ENCODE assay signal across 23 cellular contexts in genomic region chrX:68355629-68355920, GRCh38.
A peak's percentile ranks its signal among the peaks of the same experiment; 100 is the strongest.
DNase-seq lines count a peak whose midpoint lies in the region; FAIRE-seq and TF ChIP-seq lines count a peak whose summit lies in the region.
"Had no signal": no experiment of that assay in that cellular context is flagged by ENCODE, and none has a peak within 500 bp of the region (broad histone marks: within the 10 kb centered on the region; RNA-seq: fewer than 3 reads in every experiment).

No MANE protein-coding gene starts in this region.

- H3K36me3 Mint-ChIP-seq in Calu3 (ENCODE audit: insufficient read depth, unreplicated experiment) (no peaks in the 10 kb centered on the region), progenitor cell of endocrine pancreas (ENCODE audit: insufficient read depth) (no peaks in the 10 kb centered on the region)
- H3K36me3 Mint-ChIP-seq: activated naive CD4-positive, alpha-beta T cell treated with anti-CD3 and anti-CD28 coated beads, Interleukin-2, amount 50 U/mL, for 24 hours had no signal

- H3K27me3 Mint-ChIP-seq in Calu3 (ENCODE audit: unreplicated experiment) = no peaks in the 10 kb centered on the region
- no peaks in the 10 kb centered on the region for H3K27me3 Mint-ChIP-seq in progenitor cell of endocrine pancreas
- H3K27me3 Mint-ChIP-seq: activated naive CD4-positive, alpha-beta T cell treated with anti-CD3 and anti-CD28 coated beads, Interleukin-2, amount 50 U/mL, for 24 hours had no signal

- no peak overlapping the region for H3K27ac Mint-ChIP-seq in Calu3 (ENCODE audit: unreplicated experiment)
- H3K27ac Mint-ChIP-seq in progenitor cell of endocrine pancreas = peak overlapping the region; percentile 54
- H3K27ac Mint-ChIP-seq: activated naive CD4-positive, alpha-beta T cell treated with anti-CD3 and anti-CD28 coated beads, Interleukin-2, amount 50 U/mL, for 24 hours had no signal

- DNase-seq in Calu3 (peak; percentile 40), bronchial epithelial cell (ENCODE audit: low read depth) (peak; percentile 17), progenitor cell of endocrine pancreas (ENCODE audit: low spot score, unreplicated experiment) (no peak), ascending aorta (ENCODE audit: low spot score in 2 of 2) (no peak), RCC 7860 (ENCODE audit: low spot score) (no peak)
- DNase-seq in activated CD4-positive, CD25-positive, alpha-beta regulatory T cell (lab: John Stamatoyannopoulos, UW) = no peak
- DNase-seq in stimulated activated CD4-positive, alpha-beta T cell treated with anti-CD3 and anti-CD28 coated beads, Interleukin-4, amount 100 ng/mL, for 1 hour = no peak
- DNase-seq: activated CD4-positive, alpha-beta T cell treated with anti-CD3 and anti-CD28 coated beads for 4 hours; amniotic stem cell; NCI-H1930; NCI-H526; SIG-M5; sigmoid colon; stimulated activated naive CD4-positive, alpha-beta T cell had no signal

- H3K4me3 Mint-ChIP-seq in Calu3 (ENCODE audit: low read depth, unreplicated experiment) = no peak overlapping the region
- no peak overlapping the region for H3K4me3 Mint-ChIP-seq in progenitor cell of endocrine pancreas (ENCODE audit: low read depth)
- H3K4me3 Mint-ChIP-seq: activated naive CD4-positive, alpha-beta T cell treated with anti-CD3 and anti-CD28 coated beads, Interleukin-2, amount 50 U/mL, for 24 hours; neural crest cell had no signal

- TF ChIP-seq CTCF in Calu3 (IDR thresholded peaks at IDR 0.05; ENCODE audit: unreplicated experiment) (no peak), bronchial epithelial cell (IDR thresholded peaks at IDR 0.05; ENCODE audit: insufficient read depth, low read length, severe bottlenecking) (no peak), progenitor cell of endocrine pancreas (IDR thresholded peaks at IDR 0.05; ENCODE audit: unreplicated experiment) (no peak), ascending aorta (IDR thresholded peaks at IDR 0.05) (no peak)

- CTCF ChIA-PET in Calu3 (lab: Charles Lee) = no interaction called here

- H3K4me3 ChIP-seq in HUES48 (ENCODE audit: low read depth, low read length) (no peak overlapping the region), bronchial epithelial cell (ENCODE audit: low read depth, low read length) (no peak overlapping the region), ascending aorta (no peak overlapping the region)
- H3K4me3 ChIP-seq: BLaER1 treated with 17β-estradiol and CSF1 and Interleukin-3, amounts not matched to agents 10 nM and 100 nM; gastroesophageal sphincter; prostate gland; sigmoid colon; suprapubic skin had no signal

- no peak for FAIRE-seq in bronchial epithelial cell (lab: Jason Lieb, UNC)
- FAIRE-seq in RCC 7860 (lab: Jason Lieb, UNC) = no peak
- FAIRE-seq: colon, GM19239 had no signal

- no peak overlapping the region for H3K9ac ChIP-seq in HUES48 (ENCODE audit: low read depth, low read length)
- H3K9ac ChIP-seq: BLaER1 treated with 17β-estradiol and CSF1 and Interleukin-3, amounts not matched to agents 10 nM and 100 nM had no signal

- intact Hi-C loops in Calu3 (cut with micrococcal nuclease; ENCODE audit: unreplicated experiment) (no loop called here), ascending aorta (cut with DNase I) (no loop called here)

- H3K4me1 ChIP-seq in HUES48 (ENCODE audit: control insufficient read depth, insufficient read depth, low read length) (peaks cover 7% of the 10 kb centered on the region; the same call in 1 of the 2 replicates), ascending aorta (no peaks in the 10 kb centered on the region)
- H3K4me1 ChIP-seq: BLaER1 treated with 17β-estradiol and CSF1 and Interleukin-3, amounts not matched to agents 10 nM and 100 nM; gastroesophageal sphincter; prostate gland; sigmoid colon; suprapubic skin had no signal

- no TSS peak for BruUV-seq in Calu3 (replicated peaks; lab: Mats Ljungman, UMichigan)

- H3K4me1 Mint-ChIP-seq in Calu3 (ENCODE audit: low read depth, unreplicated experiment) (peaks cover 5% of the 10 kb centered on the region), progenitor cell of endocrine pancreas (ENCODE audit: low read depth) (peaks cover 4% of the 10 kb centered on the region)
- H3K4me1 Mint-ChIP-seq: activated naive CD4-positive, alpha-beta T cell treated with anti-CD3 and anti-CD28 coated beads, Interleukin-2, amount 50 U/mL, for 24 hours; neural crest cell had no signal

- H3K9me3 Mint-ChIP-seq in Calu3 (ENCODE audit: low read depth, unreplicated experiment) (no peaks in the 10 kb centered on the region), progenitor cell of endocrine pancreas (ENCODE audit: low read depth) (no peaks in the 10 kb centered on the region)
- H3K9me3 Mint-ChIP-seq: activated naive CD4-positive, alpha-beta T cell treated with anti-CD3 and anti-CD28 coated beads, Interleukin-2, amount 50 U/mL, for 24 hours; neural crest cell had no signal

- no peaks in the 10 kb centered on the region for H3K27me3 ChIP-seq in HUES48 (ENCODE audit: control insufficient read depth, insufficient read depth, low read length)
- H3K27me3 ChIP-seq in bronchial epithelial cell (ENCODE audit: control insufficient read depth, insufficient read depth, low read length) = no peaks in the 10 kb centered on the region
- H3K27me3 ChIP-seq in ascending aorta = no peaks in the 10 kb centered on the region
- H3K27me3 ChIP-seq: gastroesophageal sphincter, sigmoid colon, suprapubic skin had no signal

- H3K36me3 ChIP-seq in HUES48 (ENCODE audit: control insufficient read depth, insufficient read depth, low read length) (no peaks in the 10 kb centered on the region), bronchial epithelial cell (ENCODE audit: control insufficient read depth, insufficient read depth, low read length) (no peaks in the 10 kb centered on the region), ascending aorta (no peaks in the 10 kb centered on the region)
- H3K36me3 ChIP-seq: BLaER1 treated with 17β-estradiol and CSF1 and Interleukin-3, amounts not matched to agents 10 nM and 100 nM; gastroesophageal sphincter; prostate gland; sigmoid colon; suprapubic skin had no signal

- H3K27ac ChIP-seq in HUES48 (ENCODE audit: low read depth, low read length) = peak overlapping the region; percentile 50
- no peak overlapping the region for H3K27ac ChIP-seq in ascending aorta
- H3K27ac ChIP-seq: BLaER1 treated with 17β-estradiol and CSF1 and Interleukin-3, amounts not matched to agents 10 nM and 100 nM; gastroesophageal sphincter; prostate gland; sigmoid colon; suprapubic skin had no signal

- H3K9me3 ChIP-seq in HUES48 (ENCODE audit: control insufficient read depth, insufficient read depth, low read length) = peaks cover 23% of the 10 kb centered on the region
- H3K9me3 ChIP-seq in ascending aorta = no peaks in the 10 kb centered on the region
- H3K9me3 ChIP-seq: BLaER1 treated with 17β-estradiol and CSF1 and Interleukin-3, amounts not matched to agents 10 nM and 100 nM; gastroesophageal sphincter; prostate gland; sigmoid colon; suprapubic skin had no signal

Comparison
In these comparisons a context has a peak if more than half of its experiments do, and no peak if none do; other contexts are left out.
1. DNase-seq: peak in Calu3 (single experiment) and bronchial epithelial cell (single experiment); none in progenitor cell of endocrine pancreas (single experiment), ascending aorta (0 of 2), activated CD4-positive, CD25-positive, alpha-beta regulatory T cell (0 of 4), RCC 7860 (single experiment) and stimulated activated CD4-positive, alpha-beta T cell treated with anti-CD3 and anti-CD28 coated beads, Interleukin-4, amount 100 ng/mL, for 1 hour (single experiment).